In genomic region chr1:24641646-24642151, GRCh38 we compare ENCODE assay signal across 9 cellular contexts. TPM values are rescaled to one million over a fixed set of nuclear protein-coding genes. Genes with fewer than 3 reads are reported as not detected.
DNase-seq lines count a peak whose midpoint lies in the region; ATAC-seq, FAIRE-seq and TF ChIP-seq lines count a peak whose summit lies in the region.
"Had no signal": no experiment of that assay in that cellular context is flagged by ENCODE, and none has a peak within 500 bp of the region (broad histone marks: within the 10 kb centered on the region; RNA-seq: fewer than 3 reads in every experiment).

No MANE protein-coding gene starts in this region.

- FAIRE-seq in A549 (lab: Jason Lieb, UNC), result no peak
- FAIRE-seq: GM18507 had no signal

- DNase-seq in A549 (ENCODE audit: low read depth in 1 of 2, low spot score in 1 of 2) (no peak), mucosa of gallbladder (ENCODE audit: low spot score) (peak; percentile 25), mesenteric fat pad (ENCODE audit: low spot score) (no peak)
- DNase-seq in activated CD4-positive, alpha-beta T cell treated with anti-CD3 and anti-CD28 coated beads, Interleukin-2, amount 10 ng/mL, durations not matched to agents 7 days and 5 days, result peak; percentile 28
- DNase-seq in effector memory CD4-positive, alpha-beta T cell, result no peak

- peaks cover 7 to 19% of the 10 kb centered on the region in 2 experiments for H3K36me3 ChIP-seq in HEK293 (ENCODE audit: control insufficient read depth in 2 of 2, insufficient read depth in 1 of 2, low read length in 2 of 2)
- H3K36me3 ChIP-seq in effector memory CD4-positive, alpha-beta T cell (ENCODE audit: control insufficient read depth, insufficient read depth, low read length), result peaks cover 14% of the 10 kb centered on the region
- peaks cover 3 to 9% (median 6%) of the 10 kb centered on the region in 5 donors for H3K36me3 ChIP-seq in subcutaneous abdominal adipose tissue (ENCODE audit: control insufficient read depth in 5 of 5, insufficient read depth in 5 of 5, low read length in 5 of 5)

- H3K36me3 Mint-ChIP-seq in activated CD4-positive, alpha-beta T cell treated with anti-CD3 and anti-CD28 coated beads, Interleukin-2, amount 10 ng/mL, durations not matched to agents 7 days and 5 days (ENCODE audit: low read depth), result peaks cover 20% of the 10 kb centered on the region

- peaks cover 43% of the 10 kb centered on the region for H3K4me1 Mint-ChIP-seq in activated CD4-positive, alpha-beta T cell treated with anti-CD3 and anti-CD28 coated beads, Interleukin-2, amount 10 ng/mL, durations not matched to agents 7 days and 5 days

- no peak for TF ChIP-seq EP300 in A549 (IDR thresholded peaks at IDR 0.05)

- peak overlapping the region; percentile 86 for H3K4me3 ChIP-seq in A549
- no peak overlapping the region for H3K4me3 ChIP-seq in HEK293 (ENCODE audit: low read depth, low read length)
- peak overlapping the region; percentile 90 for H3K4me3 ChIP-seq in effector memory CD4-positive, alpha-beta T cell (ENCODE audit: insufficient read depth, low read depth, low read length, poor library complexity, severe bottlenecking)
- H3K4me3 ChIP-seq in subcutaneous abdominal adipose tissue (ENCODE audit: low read depth in 1 of 5, low read length in 5 of 5), result peak overlapping the region; percentile 39 to 98 (median 88)

- peak overlapping the region; percentile 100 for H3K27ac Mint-ChIP-seq in activated CD4-positive, alpha-beta T cell treated with anti-CD3 and anti-CD28 coated beads, Interleukin-2, amount 10 ng/mL, durations not matched to agents 7 days and 5 days

- CTCF ChIA-PET in A549 (lab: Yijun Ruan, JAX), result interaction anchor here (0.6 to 1.0 kb wide), 2 partner anchors 100 to 143 kb away, joined by 3 read pairs; no protein-coding TSS in a partner anchor
- CTCF ChIA-PET in HEK293 (lab: Yijun Ruan, JAX), result interaction anchor here (0.6 to 1.9 kb wide), 5 partner anchors 37 to 443 kb away, joined by 3 to 7 read pairs (median 4); no protein-coding TSS in a partner anchor
- CTCF ChIA-PET in activated CD4-positive, alpha-beta T cell treated with anti-CD3 and anti-CD28 coated beads, Interleukin-2, amount 10 ng/mL, durations not matched to agents 7 days and 5 days (lab: Charles Lee), result interaction anchor here (0.5 to 1.2 kb wide), 4 partner anchors 11 to 249 kb away, joined by 3 read pairs; no protein-coding TSS in a partner anchor

- H3K27me3 Mint-ChIP-seq in activated CD4-positive, alpha-beta T cell treated with anti-CD3 and anti-CD28 coated beads, Interleukin-2, amount 10 ng/mL, durations not matched to agents 7 days and 5 days, result peaks cover 4% of the 10 kb centered on the region

- H3K27me3 ChIP-seq in effector memory CD4-positive, alpha-beta T cell (replicated peaks; ENCODE audit: control insufficient read depth, insufficient read depth, low read length, poor library complexity, severe bottlenecking), result no peaks in the 10 kb centered on the region
- no peaks in the 10 kb centered on the region for H3K27me3 ChIP-seq in subcutaneous abdominal adipose tissue (ENCODE audit: control insufficient read depth in 5 of 5, insufficient read depth in 4 of 5, low read length in 5 of 5)

- POLR2A ChIA-PET in A549 (lab: Yijun Ruan, JAX) (interaction anchor here (0.8 kb wide), 1 partner anchor 47 kb away, joined by 3 read pairs; no protein-coding TSS in a partner anchor), HEK293 (lab: Yijun Ruan, JAX) (interaction anchor here (0.7 to 1.0 kb wide), 4 partner anchors 103 to 226 kb away, joined by 3 to 4 read pairs (median 3); partner anchors contain the start of genes CLIC4, NIPAL3 and RCAN3)
- POLR2A ChIA-PET in activated CD4-positive, alpha-beta T cell treated with anti-CD3 and anti-CD28 coated beads, Interleukin-2, amount 10 ng/mL, durations not matched to agents 7 days and 5 days (lab: Charles Lee), result interaction anchor here (0.6 to 0.7 kb wide), 2 partner anchors 177 to 264 kb away, joined by 3 to 4 read pairs; no protein-coding TSS in a partner anchor

- peak overlapping the region in 4 of 5 donors; percentile 49 to 99 (median 54) for H3K9ac ChIP-seq in subcutaneous abdominal adipose tissue (ENCODE audit: low read length in 5 of 5)

- no peak for TF ChIP-seq CTCF in A549 (IDR thresholded peaks at IDR 0.05)
- TF ChIP-seq CTCF in HEK293 (tag by site-specific recombination; IDR thresholded peaks at IDR 0.05), result no peak

- WGBS in A549 (ENCODE audit: missing lambda C conversion rate), result 59% methylated on average over 24 of the region's 24 CpGs

- H3K4me3 Mint-ChIP-seq in activated CD4-positive, alpha-beta T cell treated with anti-CD3 and anti-CD28 coated beads, Interleukin-2, amount 10 ng/mL, durations not matched to agents 7 days and 5 days, result peak overlapping the region; percentile 97

- no peaks in the 10 kb centered on the region for H3K9me3 Mint-ChIP-seq in activated CD4-positive, alpha-beta T cell treated with anti-CD3 and anti-CD28 coated beads, Interleukin-2, amount 10 ng/mL, durations not matched to agents 7 days and 5 days

- H3K4me1 ChIP-seq in A549 (peaks cover 17% of the 10 kb centered on the region; the same call in 2 of the 3 replicates), HEK293 (ENCODE audit: control insufficient read depth, insufficient read depth, low read length) (peaks cover 6% of the 10 kb centered on the region; the same call in 1 of the 2 replicates), subcutaneous abdominal adipose tissue (ENCODE audit: control insufficient read depth in 5 of 5, insufficient read depth in 5 of 5, low read length in 5 of 5) (peaks cover 7 to 32% (median 29%) of the 10 kb centered on the region in 5 donors)
- peaks cover 23% of the 10 kb centered on the region for H3K4me1 ChIP-seq in effector memory CD4-positive, alpha-beta T cell (ENCODE audit: control insufficient read depth, insufficient read depth, low read length, poor library complexity, severe bottlenecking)

- TF ChIP-seq RAD21 in A549 (conservative IDR thresholded peaks at IDR 0.05 in 1 of 2, IDR thresholded peaks at IDR 0.05 in 1 of 2), result no peak

- H3K27ac ChIP-seq in A549 (peak overlapping the region; percentile 95 to 97), HEK293 (ENCODE audit: extremely low read depth, low read depth, low read length) (no peak overlapping the region), subcutaneous abdominal adipose tissue (ENCODE audit: low read depth, low read length) (peak overlapping the region; percentile 98)
- peak overlapping the region; percentile 99 for H3K27ac ChIP-seq in effector memory CD4-positive, alpha-beta T cell (ENCODE audit: insufficient read depth, low read length, poor library complexity, severe bottlenecking)

- ATAC-seq in A549, result no peak
- ATAC-seq in GM18498 (IDR thresholded peaks at IDR 0.05; ENCODE audit: unreplicated experiment), result no peak

- no peaks in the 10 kb centered on the region for H3K9me3 ChIP-seq in A549
- H3K9me3 ChIP-seq in HEK293 (ENCODE audit: control insufficient read depth, insufficient read depth, low read depth, low read length), result no peaks in the 10 kb centered on the region
- H3K9me3 ChIP-seq in effector memory CD4-positive, alpha-beta T cell (ENCODE audit: control insufficient read depth, low read length), result no peaks in the 10 kb centered on the region
- H3K9me3 ChIP-seq in subcutaneous abdominal adipose tissue (ENCODE audit: control insufficient read depth in 5 of 5, low read length in 5 of 5), result no peaks in the 10 kb centered on the region

- H3K4me2 ChIP-seq in A549, result peak overlapping the region; percentile 79

- no peak for TF ChIP-seq POLR2A in A549 (IDR thresholded peaks at IDR 0.05; ENCODE audit: low read length)

TF ChIP-seq in A549, 52 proteins besides CTCF, POLR2A, EP300 and RAD21 (continues in another document):
- TF ChIP-seq ZC3H11A (IDR thresholded peaks at IDR 0.05), result no peak
- no peak for TF ChIP-seq CBX2 (IDR thresholded peaks at IDR 0.05; ENCODE audit: borderline replicate concordance, low read depth)
- no peak for TF ChIP-seq HOXB13 (CRISPR knock-in tag; IDR thresholded peaks at IDR 0.05; ENCODE audit: low read depth)
- no peak for TF ChIP-seq HOXA7 (CRISPR knock-in tag; IDR thresholded peaks at IDR 0.05)
- no peak for TF ChIP-seq NFE2L2 (conservative IDR thresholded peaks at IDR 0.05; ENCODE audit: low read length)
- no peak for TF ChIP-seq ZNF302 (CRISPR knock-in tag; IDR thresholded peaks at IDR 0.05)
- TF ChIP-seq GATA3 (IDR thresholded peaks at IDR 0.05; ENCODE audit: borderline replicate concordance), result no peak
- no peak for TF ChIP-seq MAZ (IDR thresholded peaks at IDR 0.05; ENCODE audit: borderline replicate concordance, low read depth, low read length)
- TF ChIP-seq NPAS2 (CRISPR knock-in tag; IDR thresholded peaks at IDR 0.05; ENCODE audit: borderline replicate concordance), result no peak
- no peak for TF ChIP-seq HES2 (IDR thresholded peaks at IDR 0.05)

TF ChIP-seq in HEK293, 187 proteins besides CTCF, POLR2A, EP300 and RAD21:
- TF ChIP-seq ZFHX2 (tag by site-specific recombination; conservative IDR thresholded peaks at IDR 0.05), result peak; percentile 43
- peak; percentile 95 for TF ChIP-seq PRDM1 (tag by site-specific recombination; IDR thresholded peaks at IDR 0.05)
- TF ChIP-seq ZNF473 (tag by site-specific recombination; IDR thresholded peaks at IDR 0.05), result no peak

RNA-seq across cellular contexts. Expression of gene SRRM1, which starts 1.4 kb away (rescaled TPM):
- polyA plus RNA-seq in A549 (2011; rRNA removed), result 72.5 and 72.8 TPM in 2 replicates
- polyA plus RNA-seq in A549 (2012; cell fraction: cytosol; rRNA removed), result 34.9 and 36.6 TPM in 2 replicates
- 45.1 and 59.2 TPM in 2 replicates for polyA plus RNA-seq in A549 (2012; cell fraction: nucleus; rRNA removed)
- 57.6 to 64.2 TPM (median 59.6 TPM) in 3 replicates for polyA plus RNA-seq in A549 (2017; fragmentation: RNase III; extraction: RNeasy Plus Mini Kit Qiagen cat#74134 plus additional on column Dnase treatment)
- polyA minus RNA-seq in A549 (2011; rRNA and poly(A)+ RNA removed), result 51.7 and 62.7 TPM in 2 replicates
- 100 to 1,000 TPM; 183 to 191 TPM for total RNA-seq in activated CD4-positive, alpha-beta T cell treated with anti-CD3 and anti-CD28 coated beads, Interleukin-2, amount 10 ng/mL, durations not matched to agents 7 days and 5 days
- total RNA-seq in mucosa of gallbladder, result 84.3 TPM
- total RNA-seq in mesenteric fat pad, result 103 TPM

Comparison
In these comparisons a context has a peak if more than half of its experiments do, and no peak if none do; other contexts are left out.
1. DNase-seq: peak in activated CD4-positive, alpha-beta T cell treated with anti-CD3 and anti-CD28 coated beads, Interleukin-2, amount 10 ng/mL, durations not matched to agents 7 days and 5 days (single experiment) and mucosa of gallbladder (single experiment); none in A549 (0 of 2), effector memory CD4-positive, alpha-beta T cell (0 of 3) and mesenteric fat pad (single experiment).